Comparison of ENCODE assay signal across 9 cellular contexts in genomic region chr7:30470783-30471182, GRCh38. TPM values are rescaled to one million over a fixed set of nuclear protein-coding genes. Genes with fewer than 3 reads are reported as not detected.
DNase-seq lines count a peak whose midpoint lies in the region; ATAC-seq lines count a peak whose summit lies in the region.
"Had no signal": no experiment of that assay in that cellular context is flagged by ENCODE, and none has a peak within 500 bp of the region (broad histone marks: within the 10 kb centered on the region; RNA-seq: fewer than 3 reads in every experiment).

No MANE protein-coding gene starts in this region.

- H3K27me3 ChIP-seq in esophagus (ENCODE audit: control insufficient read depth in 1 of 2, insufficient read depth in 2 of 2, low read length in 2 of 2) (no peaks in the 10 kb centered on the region), trophoblast cell (ENCODE audit: insufficient read depth, low read length) (no peaks in the 10 kb centered on the region)

- H3K36me3 ChIP-seq in esophagus (ENCODE audit: control insufficient read depth in 2 of 2, insufficient read depth in 2 of 2, low read length in 1 of 2) (no peaks in the 10 kb centered on the region), trophoblast cell (ENCODE audit: control insufficient read depth in 1 of 2, insufficient read depth in 2 of 2, low read length in 2 of 2) (no peaks in the 10 kb centered on the region)

- no peak overlapping the region for H2AK5ac ChIP-seq in trophoblast cell (ENCODE audit: low read length)

- H2BK5ac ChIP-seq in trophoblast cell (ENCODE audit: low read depth, low read length, poor library complexity): peak overlapping the region; percentile 0

- no peak overlapping the region for H3K14ac ChIP-seq in trophoblast cell (ENCODE audit: low read length)

- H3K4me3 ChIP-seq in esophagus (ENCODE audit: low read depth in 1 of 2, low read length in 2 of 2) (no peak overlapping the region), trophoblast cell (ENCODE audit: low read depth, low read length) (no peak overlapping the region)

- H4K12ac ChIP-seq in trophoblast cell (ENCODE audit: low read depth, low read length): no peak overlapping the region

- H3K9ac ChIP-seq in trophoblast cell (ENCODE audit: low read length): no peak overlapping the region

- no peak overlapping the region for H4K91ac ChIP-seq in trophoblast cell (ENCODE audit: low read depth, low read length)

- H2BK120ac ChIP-seq in trophoblast cell (ENCODE audit: insufficient read depth, low read length, poor library complexity): no peak overlapping the region

- DNase-seq in DMS53 (lab: John Stamatoyannopoulos, UW): peak; percentile 98
- peak; percentile 75 for DNase-seq in NCI-H510A (lab: John Stamatoyannopoulos, UW)
- no peak for DNase-seq in trophoblast cell
- no peak for DNase-seq in stimulated activated CD4-positive, alpha-beta T cell treated with anti-CD3 and anti-CD28 coated beads, Interleukin-2, amount 100 ng/mL, for 48 hours
- no peak for DNase-seq in central memory CD4-positive, alpha-beta T cell
- DNase-seq in activated T-cell treated with anti-CD3 and anti-CD28 coated beads, Interleukin-2, amount 50 U/mL, for 1 hour: no peak
- DNase-seq: NCI-H146 had no signal

- H3K79me2 ChIP-seq in trophoblast cell (ENCODE audit: control insufficient read depth, insufficient read depth, low read length, poor library complexity): peaks cover 4% of the 10 kb centered on the region

- H3K9me3 ChIP-seq in esophagus (ENCODE audit: control insufficient read depth in 2 of 2, insufficient read depth in 1 of 2, low read depth in 1 of 2, low read length in 1 of 2) (no peaks in the 10 kb centered on the region), trophoblast cell (ENCODE audit: insufficient read depth, low read depth, low read length) (no peaks in the 10 kb centered on the region)

- WGBS in esophagus, 2 donors: 17 to 32% methylated on average over 6 of the region's 6 CpGs
- WGBS in trophoblast cell (ENCODE audit: extremely low coverage, insufficient coverage, insufficient read length): no CpG with 5 or more reads among the region's 6 CpGs

- H3K23ac ChIP-seq in trophoblast cell (ENCODE audit: low read length): no peak overlapping the region

- no peak overlapping the region for H4K8ac ChIP-seq in trophoblast cell (ENCODE audit: low read depth, low read length)

- H3K4ac ChIP-seq in trophoblast cell (ENCODE audit: low read depth, low read length): no peak overlapping the region

- ATAC-seq in HG02973 (IDR thresholded peaks at IDR 0.05; ENCODE audit: unreplicated experiment): no peak

- no peak overlapping the region for H3K18ac ChIP-seq in trophoblast cell (ENCODE audit: low read length)

- H3K4me2 ChIP-seq in trophoblast cell (ENCODE audit: low read length): peak overlapping the region; percentile 16

- H2BK12ac ChIP-seq in trophoblast cell (ENCODE audit: low read length): no peak overlapping the region

- H3K4me1 ChIP-seq in esophagus (ENCODE audit: control insufficient read depth in 2 of 2, insufficient read depth in 2 of 2, low read length in 1 of 2) (peaks cover 9 to 14% of the 10 kb centered on the region in 2 donors), trophoblast cell (ENCODE audit: control insufficient read depth in 1 of 2, insufficient read depth in 2 of 2, low read length in 2 of 2) (peaks cover 25 to 40% of the 10 kb centered on the region in 2 experiments)

- H3K27ac ChIP-seq in esophagus (ENCODE audit: low read depth in 2 of 2, low read length in 1 of 2): peak overlapping the region; percentile 74 to 82
- peak overlapping the region; percentile 30 for H3K27ac ChIP-seq in trophoblast cell (ENCODE audit: low read depth, low read length)

- peaks cover 12% of the 10 kb centered on the region for H3K79me1 ChIP-seq in trophoblast cell (ENCODE audit: low read length)

- no peak overlapping the region for H2AFZ ChIP-seq in trophoblast cell (ENCODE audit: insufficient read depth, low read length, poor library complexity)

RNA-seq across cellular contexts. Expression of gene NOD1, which starts 7.8 kb away (rescaled TPM):
- polyA plus RNA-seq in esophagus: 1 to 10 TPM; 5.0 to 6.1 TPM
- polyA plus RNA-seq in trophoblast cell (2013): 8.0 and 8.5 TPM in 2 replicates

RNA-seq across cellular contexts. Expression of gene GGCT, which starts 33.8 kb away (rescaled TPM):
- 10 to 100 TPM; 88.5 to 96.2 TPM for polyA plus RNA-seq in esophagus
- 40.8 and 41.0 TPM in 2 replicates for polyA plus RNA-seq in trophoblast cell (2013)

Comparison
In these comparisons a context has a peak if more than half of its experiments do, and no peak if none do; other contexts are left out.
1. DNase-seq: peak in DMS53 (single experiment) and NCI-H510A (single experiment); none in trophoblast cell (0 of 2), stimulated activated CD4-positive, alpha-beta T cell treated with anti-CD3 and anti-CD28 coated beads, Interleukin-2, amount 100 ng/mL, for 48 hours (0 of 2), central memory CD4-positive, alpha-beta T cell (single experiment) and activated T-cell treated with anti-CD3 and anti-CD28 coated beads, Interleukin-2, amount 50 U/mL, for 1 hour (single experiment).